In genomic region chr12:46383654-46384450, GRCh38 we compare ENCODE assay signal across 8 cellular contexts. TPM values are rescaled to one million over a fixed set of nuclear protein-coding genes. Genes with fewer than 3 reads are reported as not detected.
DNase-seq lines count a peak whose midpoint lies in the region; ATAC-seq lines count a peak whose summit lies in the region.

No MANE protein-coding gene starts in this region.

- in situ Hi-C loops in G401 (cut with HindIII; ENCODE audit: low sequenced_read_pairs) = no loop called here

- H3K4me3 ChIP-seq in iPS-11a (ENCODE audit: low read depth, low read length) (peak overlapping the region; percentile 79), skeletal muscle cell (ENCODE audit: low read depth, low read length) (peak overlapping the region; percentile 58)

- ATAC-seq in GM21786 (IDR thresholded peaks at IDR 0.05; ENCODE audit: unreplicated experiment) = peak; percentile 20

- DNase-seq in G401 (ENCODE audit: low spot score) (peak; percentile 93), LHCN-M2 (ENCODE audit: low read depth) (peak; percentile 95), T-helper 9 cell (peak; percentile 68), astrocyte of the hippocampus (ENCODE audit: low read depth, low spot score) (peak; percentile 94), skeletal muscle cell (ENCODE audit: low read depth) (peak; percentile 95), hepatic stellate cell (ENCODE audit: low spot score) (no peak)

RNA-seq across cellular contexts. Expression of gene SLC38A2, which starts 11.3 kb away (rescaled TPM):
- total RNA-seq in G401 (2014; rRNA removed; shearing (Covaris generic)) = 191 and 254 TPM in 2 replicates
- total RNA-seq in LHCN-M2 (2014; rRNA removed) = 427 and 497 TPM in 2 replicates
- polyA plus RNA-seq in LHCN-M2 (2012) = 124 TPM
